In the genomic region with DNA sequence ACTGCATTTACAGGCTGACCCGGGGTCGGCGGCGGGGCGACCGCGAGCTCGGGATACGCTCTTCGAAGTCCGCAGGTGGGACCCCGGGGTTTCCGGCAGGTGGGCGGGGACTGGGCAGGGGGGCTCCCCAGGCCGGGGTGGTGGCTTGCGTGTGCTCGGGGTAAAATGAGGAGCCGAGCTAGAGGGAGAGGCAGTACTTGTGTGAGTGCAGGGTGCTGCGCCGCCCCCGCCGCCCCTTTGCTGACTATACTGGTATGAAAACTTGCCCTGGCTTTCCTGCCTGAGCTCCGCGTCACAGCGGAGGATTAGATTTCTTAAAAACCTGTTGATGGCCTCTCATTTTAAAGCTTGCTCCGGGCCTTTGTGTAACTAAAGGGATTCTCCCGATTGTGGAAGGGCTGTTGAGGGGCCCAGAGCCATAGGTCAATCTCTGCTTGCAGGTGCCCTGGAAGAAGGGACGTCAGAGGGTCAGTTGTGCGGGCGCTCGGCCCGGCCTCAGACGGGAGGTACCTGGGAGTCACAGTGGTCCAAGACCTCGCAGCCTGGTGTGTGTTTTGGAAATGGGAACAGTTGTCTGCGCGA, we compare ENCODE assay signal across 8 cellular contexts. TPM values are rescaled to one million over a fixed set of nuclear protein-coding genes. Genes with fewer than 3 reads are reported as not detected.
DNase-seq lines count a peak whose midpoint lies in the region; ATAC-seq and TF ChIP-seq lines count a peak whose summit lies in the region.

No MANE protein-coding gene starts in this region.

- TF ChIP-seq CTCF in AG04449 (IDR thresholded peaks at IDR 0.05; ENCODE audit: insufficient read depth, low read length, missing control alignments): no peak

- peak; percentile 58 for ATAC-seq in GM18868 (IDR thresholded peaks at IDR 0.05; ENCODE audit: unreplicated experiment)
- peak; percentile 31 for ATAC-seq in HG03108 (IDR thresholded peaks at IDR 0.05; ENCODE audit: unreplicated experiment)

- no peaks in the 10 kb centered on the region for H3K9me3 ChIP-seq in mononuclear cell (ENCODE audit: low read depth, low read length)

- POLR2A ChIA-PET in AG04449 (lab: Yijun Ruan, JAX): interaction anchor here (0.8 to 1.5 kb wide), 7 partner anchors 9 to 327 kb away, joined by 3 to 7 read pairs (median 4); partner anchors contain the start of genes FAM185A and NAPEPLD

- peaks cover 41% of the 10 kb centered on the region for H3K4me1 ChIP-seq in mononuclear cell (ENCODE audit: insufficient read depth, low read length)

- CTCF ChIA-PET in AG04449 (lab: Yijun Ruan, JAX): interaction anchor here (0.9 to 6.2 kb wide), 9 partner anchors 9 to 316 kb away, joined by 3 to 57 read pairs (median 6); no protein-coding TSS in a partner anchor

- H3K4me3 ChIP-seq in AG04449 (ENCODE audit: low read depth, low read length) (peak overlapping the region; percentile 95), mononuclear cell (ENCODE audit: low read length) (peak overlapping the region; percentile 50)

- DNase-seq in AG04449 (ENCODE audit: low read depth, low spot score): no peak
- DNase-seq in NCI-H69 (lab: John Stamatoyannopoulos, UW): peak; percentile 82
- DNase-seq in activated CD8-positive, alpha-beta memory T cell treated with anti-CD3 and anti-CD28 coated beads, Interleukin-2, amount 50 U/mL, for 4 hours: peak; percentile 83
- peak; percentile 23 for DNase-seq in epidermal melanocyte (ENCODE audit: insufficient read length, low spot score)
- peak; percentile 38 to 54 for DNase-seq in stimulated activated CD8-positive, alpha-beta memory T cell treated with anti-CD3 and anti-CD28 coated beads, Interleukin-2, amount 100 ng/mL, for 1 hour (ENCODE audit: low read depth in 2 of 2)

- H3K27me3 ChIP-seq in mononuclear cell (ENCODE audit: insufficient read depth, low read length): no peaks in the 10 kb centered on the region

RNA-seq across cellular contexts. Expression of gene ARMC10, which starts 0.5 kb away (rescaled TPM):
- total RNA-seq in mononuclear cell: 8.6 TPM

RNA-seq across cellular contexts. Expression of gene FBXL13, which starts 0.8 kb away (rescaled TPM):
- 1.9 TPM for total RNA-seq in mononuclear cell
